Comparison of ENCODE assay signal across 12 cellular contexts in the genomic region with DNA sequence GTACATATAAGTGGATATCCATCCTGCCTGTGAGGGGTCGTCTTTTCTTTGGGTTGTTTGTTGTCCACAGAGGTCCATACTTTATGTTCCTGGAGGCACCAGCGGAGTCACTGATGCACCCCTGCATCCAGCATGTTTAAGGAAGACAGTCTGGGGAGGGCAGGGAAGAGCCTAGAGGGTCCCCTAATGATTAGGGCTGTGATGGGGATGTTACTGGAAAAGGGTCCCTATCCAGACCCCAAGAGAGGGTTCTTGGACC. TPM values are rescaled to one million over a fixed set of nuclear protein-coding genes. Genes with fewer than 3 reads are reported as not detected.
DNase-seq lines count a peak whose midpoint lies in the region; ATAC-seq and TF ChIP-seq lines count a peak whose summit lies in the region.
"Not testable (repeated sequence)": the region's sequence is repeated elsewhere in the genome, so short reads cannot be mapped to it uniquely, and the experiment has no call there.
"Had no signal": no experiment of that assay in that cellular context is flagged by ENCODE, and none has a peak within 500 bp of the region (broad histone marks: within the 10 kb centered on the region; RNA-seq: fewer than 3 reads in every experiment).

No MANE protein-coding gene starts in this region.

- H3K4me1 ChIP-seq in Caco-2; MM.1S (ENCODE audit: low read length): not testable (repeated sequence)

- H4K20me1 ChIP-seq in MM.1S (ENCODE audit: insufficient read depth, low read length): not testable (repeated sequence)

- H3K27me3 ChIP-seq in Caco-2 (replicated peaks; ENCODE audit: control insufficient read depth, insufficient read depth, low read length); MM.1S (replicated peaks; ENCODE audit: insufficient read depth, low read length): not testable (repeated sequence)

- H3F3A ChIP-seq in MM.1S (ENCODE audit: insufficient read depth, low read length): not testable (repeated sequence)

- 0 out of 2 replicates have a peak overlapping the region, but pooled peaks have one; percentile 91 for H2AFZ ChIP-seq in MM.1S (ENCODE audit: low read length)

- H3K4me1 Mint-ChIP-seq in Caco-2 (ENCODE audit: low read depth, unreplicated experiment): peaks cover 13% of the 10 kb centered on the region
- H3K4me1 Mint-ChIP-seq in activated CD4-positive, alpha-beta T cell treated with anti-CD3 and anti-CD28 coated beads for 36 hours: peaks cover 16% of the 10 kb centered on the region
- peaks cover 19% of the 10 kb centered on the region for H3K4me1 Mint-ChIP-seq in activated naive CD8-positive, alpha-beta T cell (ENCODE audit: low read depth)
- peaks cover 14% of the 10 kb centered on the region in 2 donors for H3K4me1 Mint-ChIP-seq in effector memory CD8-positive, alpha-beta T cell (ENCODE audit: low read depth in 2 of 2)
- peaks cover 18% of the 10 kb centered on the region for H3K4me1 Mint-ChIP-seq in memory B cell
- peaks cover 12% of the 10 kb centered on the region for H3K4me1 Mint-ChIP-seq in osteocyte (ENCODE audit: unreplicated experiment)

- POLR2A ChIA-PET in Caco-2 (lab: Charles Lee); activated CD4-positive, alpha-beta T cell treated with anti-CD3 and anti-CD28 coated beads for 36 hours (lab: Charles Lee): not testable (repeated sequence)

- not testable (repeated sequence) for H3K79me2 ChIP-seq in MM.1S (ENCODE audit: low read length)

- H3K9me3 ChIP-seq in Caco-2; MM.1S (replicated peaks; ENCODE audit: insufficient read depth, low read length): not testable (repeated sequence)

- BruUV-seq in Caco-2 (replicated peaks; lab: Mats Ljungman, UMichigan): not testable (repeated sequence)

- not testable (repeated sequence) for H3K9ac ChIP-seq in MM.1S (ENCODE audit: low read length)

- peak overlapping the region; percentile 92 for H3K4me3 ChIP-seq in Caco-2 (ENCODE audit: low read depth, low read length)
- not testable (repeated sequence) for H3K4me3 ChIP-seq in MM.1S (ENCODE audit: low read length)

- intact Hi-C loops in Caco-2 (cut with micrococcal nuclease; ENCODE audit: unreplicated experiment): loop anchor here (2.0 kb wide), 1 partner anchor 169 kb away; no protein-coding TSS in a partner anchor
- intact Hi-C loops in activated CD4-positive, alpha-beta T cell treated with anti-CD3 and anti-CD28 coated beads for 36 hours (cut with DNase I, micrococcal nuclease): loop anchor here (2.0 to 5.0 kb wide), 3 partner anchors 37 to 675 kb away; partner anchors contain the start of genes KRCC1 (in 1 of the 2) and RPIA (in 1 of the 2)

- DNase-seq in Caco-2; MM.1S; activated CD4-positive, alpha-beta T cell treated with anti-CD3 and anti-CD28 coated beads for 36 hours; effector memory CD8-positive, alpha-beta T cell; memory B cell (ENCODE audit: low spot score in 2 of 2): not testable (repeated sequence)
- DNase-seq in osteocyte (ENCODE audit: extremely low spot score, unreplicated experiment): peak; percentile 64

- not testable (repeated sequence) for H3K9me3 Mint-ChIP-seq in Caco-2 (ENCODE audit: unreplicated experiment); activated CD4-positive, alpha-beta T cell treated with anti-CD3 and anti-CD28 coated beads for 36 hours (ENCODE audit: low read depth); activated naive CD8-positive, alpha-beta T cell (ENCODE audit: low read depth); effector memory CD8-positive, alpha-beta T cell; memory B cell; osteocyte (ENCODE audit: unreplicated experiment)

- not testable (repeated sequence) for H3K27me3 Mint-ChIP-seq in Caco-2 (ENCODE audit: insufficient read depth, unreplicated experiment); activated CD4-positive, alpha-beta T cell treated with anti-CD3 and anti-CD28 coated beads for 36 hours; activated naive CD8-positive, alpha-beta T cell; effector memory CD8-positive, alpha-beta T cell; memory B cell; osteocyte (ENCODE audit: unreplicated experiment)

- not testable (repeated sequence) for ATAC-seq in activated CD4-positive, alpha-beta T cell treated with anti-CD3 and anti-CD28 coated beads for 36 hours; effector memory CD8-positive, alpha-beta T cell (replicated peaks); memory B cell (ENCODE audit: low read depth)

- H3K4me2 ChIP-seq in MM.1S (ENCODE audit: low read depth, low read length): peak overlapping the region; percentile 85

- CTCF ChIA-PET in Caco-2 (lab: Charles Lee): not testable (repeated sequence)
- CTCF ChIA-PET in activated CD4-positive, alpha-beta T cell treated with anti-CD3 and anti-CD28 coated beads for 36 hours (lab: Charles Lee): interaction anchor here (1.1 kb wide), 1 partner anchor 19 kb away, joined by 3 read pairs; no protein-coding TSS in a partner anchor

- peaks cover 19% of the 10 kb centered on the region for H3K36me3 Mint-ChIP-seq in Caco-2 (ENCODE audit: insufficient read depth, unreplicated experiment)
- not testable (repeated sequence) for H3K36me3 Mint-ChIP-seq in activated CD4-positive, alpha-beta T cell treated with anti-CD3 and anti-CD28 coated beads for 36 hours (ENCODE audit: low read depth); activated naive CD8-positive, alpha-beta T cell; memory B cell; osteocyte (ENCODE audit: unreplicated experiment)
- peaks cover 19% of the 10 kb centered on the region for H3K36me3 Mint-ChIP-seq in effector memory CD8-positive, alpha-beta T cell (ENCODE audit: insufficient read depth)

- H3K27ac ChIP-seq in MM.1S (ENCODE audit: low read length): not testable (repeated sequence)

- TF ChIP-seq CTCF in Caco-2 (IDR thresholded peaks at IDR 0.05; ENCODE audit: insufficient read depth in 1 of 2, low read depth in 1 of 2, low read length in 1 of 2, severe bottlenecking in 1 of 2, unreplicated experiment in 1 of 2); MM.1S (IDR thresholded peaks at IDR 0.05; ENCODE audit: low read length); osteocyte (IDR thresholded peaks at IDR 0.05): not testable (repeated sequence)

- H3K36me3 ChIP-seq in Caco-2 (ENCODE audit: control insufficient read depth, insufficient read depth, low read length); MM.1S (replicated peaks; ENCODE audit: insufficient read depth, low read length): not testable (repeated sequence)

- H3K27ac Mint-ChIP-seq in Caco-2 (ENCODE audit: unreplicated experiment) (peak overlapping the region; percentile 99), memory B cell (peak overlapping the region; percentile 100), osteocyte (ENCODE audit: unreplicated experiment) (peak overlapping the region; percentile 5)
- H3K27ac Mint-ChIP-seq in activated CD4-positive, alpha-beta T cell treated with anti-CD3 and anti-CD28 coated beads for 36 hours: peak overlapping the region; percentile 99
- peak overlapping the region; percentile 100 for H3K27ac Mint-ChIP-seq in activated naive CD8-positive, alpha-beta T cell
- peak overlapping the region in 1 of 2 donors; percentile 48 for H3K27ac Mint-ChIP-seq in effector memory CD8-positive, alpha-beta T cell

- H3K9me2 ChIP-seq in MM.1S (replicated peaks; ENCODE audit: insufficient read depth, low read length): not testable (repeated sequence)

- H3K4me3 Mint-ChIP-seq in Caco-2 (ENCODE audit: unreplicated experiment) (peak overlapping the region; percentile 83), memory B cell (peak overlapping the region; percentile 98), osteocyte (ENCODE audit: unreplicated experiment) (peak overlapping the region; percentile 82)
- peak overlapping the region; percentile 93 for H3K4me3 Mint-ChIP-seq in activated CD4-positive, alpha-beta T cell treated with anti-CD3 and anti-CD28 coated beads for 36 hours
- peak overlapping the region; percentile 99 for H3K4me3 Mint-ChIP-seq in activated naive CD8-positive, alpha-beta T cell
- peak overlapping the region; percentile 93 to 95 for H3K4me3 Mint-ChIP-seq in effector memory CD8-positive, alpha-beta T cell

RNA-seq across cellular contexts. Expression of gene RNU2-63P, which starts 1.4 kb away (rescaled TPM):
- total RNA-seq in Caco-2 (2022): 18.6 and 19.4 TPM in 2 replicates
- 1 to 10 TPM; 1.7 to 8.5 TPM for total RNA-seq in activated CD4-positive, alpha-beta T cell treated with anti-CD3 and anti-CD28 coated beads for 36 hours
- total RNA-seq in osteocyte: 4.7 TPM in 1 of 2 replicates, not detected in the other
- total RNA-seq: cardiac muscle cell, H4, ureter had no signal

RNA-seq across cellular contexts. Expression of gene KRCC1, which starts 37.9 kb away (rescaled TPM):
- total RNA-seq in Caco-2 (2022) (5.4 and 7.6 TPM in 2 replicates), osteocyte (20.8 and 22.4 TPM in 2 replicates)
- total RNA-seq in activated CD4-positive, alpha-beta T cell treated with anti-CD3 and anti-CD28 coated beads for 36 hours: 10 to 100 TPM; 11.5 to 12.9 TPM

RNA-seq across cellular contexts. Expression of gene SMYD1, which starts 49.9 kb away (rescaled TPM):
- not detected in 2 replicates for total RNA-seq in Caco-2 (2022)
- total RNA-seq in activated CD4-positive, alpha-beta T cell treated with anti-CD3 and anti-CD28 coated beads for 36 hours: not detected
- not detected in 2 replicates for total RNA-seq in osteocyte
- total RNA-seq: fibroblast of lung, GM12878, H4, ureter had no signal
